ENCODE assay signal across 1 cellular context in genomic region chr19:48413879-48414623, GRCh38.
TF ChIP-seq lines count a peak whose summit lies in the region.

No MANE protein-coding gene starts in this region.

TF ChIP-seq in HCT116, 20 proteins besides CTCF, POLR2A, EP300 and RAD21 (continued from another document):
- no peak for TF ChIP-seq FOSL1 (IDR thresholded peaks at IDR 0.05; ENCODE audit: low read depth)
